Comparison of ENCODE assay signal across 11 cellular contexts in the genomic region with DNA sequence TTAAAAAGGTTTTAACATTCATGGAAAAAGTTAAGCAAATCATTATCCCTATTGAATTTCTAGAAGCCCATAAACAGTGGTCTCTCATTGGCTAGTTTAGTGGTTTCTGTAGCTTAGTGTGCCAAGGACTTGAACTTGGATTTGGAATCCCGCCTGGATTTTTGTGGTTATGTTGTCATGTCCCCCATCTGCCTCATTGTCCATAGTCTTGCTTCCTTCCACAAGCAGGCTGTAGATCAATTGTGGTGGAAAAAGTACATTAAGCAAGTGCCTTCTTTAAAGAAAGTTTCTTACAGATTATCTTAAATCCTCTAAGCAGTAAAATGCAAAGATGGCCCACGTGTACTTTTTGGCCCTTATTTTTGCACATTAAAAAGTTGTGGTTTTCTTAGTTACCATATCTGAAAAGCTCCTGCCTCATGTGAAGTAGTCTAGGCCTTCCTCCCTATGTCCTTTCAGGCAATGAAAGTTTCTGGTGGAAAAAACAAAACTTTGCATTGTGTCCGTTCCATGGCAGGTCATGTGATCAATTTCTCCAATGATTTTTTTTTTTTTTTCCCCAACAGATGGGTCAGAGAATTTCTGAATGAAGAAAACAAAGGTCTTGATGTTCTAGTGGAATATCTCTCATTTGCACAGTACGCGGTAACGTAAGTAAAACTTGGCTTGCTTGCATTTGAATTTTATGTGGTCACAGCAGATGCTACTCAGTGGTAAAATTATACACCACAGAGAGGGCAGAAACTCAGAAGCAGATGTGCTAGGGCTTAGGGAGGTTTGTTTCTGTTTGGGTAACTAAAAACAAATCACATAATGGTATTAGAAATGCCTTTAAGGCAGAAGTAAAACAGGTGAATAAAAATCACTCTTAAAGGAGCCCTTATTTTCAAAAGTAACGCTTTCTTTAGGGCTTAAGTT.
DNase-seq lines count a peak whose midpoint lies in the region; ATAC-seq, FAIRE-seq and TF ChIP-seq lines count a peak whose summit lies in the region.
"Had no signal": no experiment of that assay in that cellular context is flagged by ENCODE, and none has a peak within 500 bp of the region (broad histone marks: within the 10 kb centered on the region; RNA-seq: fewer than 3 reads in every experiment).

No MANE protein-coding gene starts in this region.

- H3K36me3 ChIP-seq in SJCRH30 (peaks cover 2% of the 10 kb centered on the region; the same call in 1 of the 2 replicates), pancreas (peaks cover 0 to 6% (median 0%) of the 10 kb centered on the region in 3 donors), mucosa of descending colon (ENCODE audit: low read depth) (no peaks in the 10 kb centered on the region)

- intact Hi-C loops in pancreas (cut with DNase I): no loop called here
- intact Hi-C loops in mucosa of descending colon (cut with DNase I, micrococcal nuclease): no loop called here

- DNase-seq in AG08395 (ENCODE audit: low spot score) (peak; percentile 84), HFF-Myc (ENCODE audit: extremely low read depth, low read depth) (peak; percentile 97), SJCRH30 (peak; percentile 68 to 83), glomerular visceral epithelial cell (ENCODE audit: extremely low spot score) (peak; percentile 90), pancreas (no peak), NOMO-1 treated with DMSO at 0.1 percent for 48 hours (lab: John Stamatoyannopoulos, UW; ENCODE audit: unreplicated experiment) (no peak), mucosa of descending colon (no peak)

- H3K27ac ChIP-seq in SJCRH30: peak overlapping the region; percentile 74
- H3K27ac ChIP-seq in pancreas: no peak overlapping the region
- H3K27ac ChIP-seq: C4-2B, epithelial cell of prostate had no signal

- TF ChIP-seq CTCF in HFF-Myc (IDR thresholded peaks at IDR 0.05; ENCODE audit: low read depth, low read length, missing control alignments) (no peak), pancreas (IDR thresholded peaks at IDR 0.05) (no peak), mucosa of descending colon (IDR thresholded peaks at IDR 0.05) (no peak)

- no peak for FAIRE-seq in pancreas (lab: Jason Lieb, UNC)

- no peaks in the 10 kb centered on the region for H3K9me3 ChIP-seq in SJCRH30 (replicated peaks)
- no peaks in the 10 kb centered on the region for H3K9me3 ChIP-seq in pancreas
- H3K9me3 ChIP-seq in mucosa of descending colon: no peaks in the 10 kb centered on the region

- WGBS in pancreas, 2 donors: 88 to 95% methylated on average over 7 of the region's 7 CpGs

- H3K4me3 ChIP-seq in HFF-Myc (replicated peaks; ENCODE audit: low read depth, low read length): no peak overlapping the region
- peak overlapping the region; percentile 9 for H3K4me3 ChIP-seq in SJCRH30
- no peak overlapping the region for H3K4me3 ChIP-seq in pancreas
- H3K4me3 ChIP-seq in mucosa of descending colon: no peak overlapping the region

- H3K27me3 ChIP-seq in SJCRH30 (no peaks in the 10 kb centered on the region), pancreas (no peaks in the 10 kb centered on the region)

- ATAC-seq in pancreas (no peak), mucosa of descending colon (no peak), HG03039 (IDR thresholded peaks at IDR 0.05; ENCODE audit: unreplicated experiment) (no peak)
- ATAC-seq: activated T-helper 17 cell treated with anti-CD3 and anti-CD28 coated beads, Interleukin-2, amount 50 U/mL, for 72 hours had no signal

- peaks cover 20% of the 10 kb centered on the region for H3K4me1 ChIP-seq in SJCRH30
- peaks cover 0 to 4% (median 0%) of the 10 kb centered on the region in 3 donors for H3K4me1 ChIP-seq in pancreas
- H3K4me1 ChIP-seq in mucosa of descending colon (ENCODE audit: low read depth): no peaks in the 10 kb centered on the region

Comparison
In these comparisons a context has a peak if more than half of its experiments do, and no peak if none do; other contexts are left out.
1. DNase-seq: peak in AG08395 (single experiment), HFF-Myc (single experiment), SJCRH30 (2 of 2) and glomerular visceral epithelial cell (single experiment); none in pancreas (0 of 6), NOMO-1 treated with DMSO at 0.1 percent for 48 hours (single experiment) and mucosa of descending colon (0 of 3).